ENCODE assay signal across 16 cellular contexts in genomic region chr11:96147186-96147585, GRCh38.
"Had no signal": no experiment of that assay in that cellular context is flagged by ENCODE, and none has a peak within 500 bp of the region (broad histone marks: within the 10 kb centered on the region; RNA-seq: fewer than 3 reads in every experiment).

No MANE protein-coding gene starts in this region.

- H3K9me3 Mint-ChIP-seq: activated CD4-positive, alpha-beta memory T cell treated with anti-CD3 and anti-CD28 coated beads for 36 hours; activated T-helper 1 cell treated with anti-CD3 and anti-CD28 coated beads, Interleukin-12 subunit alpha, Interleukin-12 subunit beta, Interleukin-2, Interleukin-4 antibody, amounts not matched to agents 30 ng/mL and 10 ng/mL and 1 ng/mL, durations not matched to agents 14 hours and 24 hours and 36 hours; brain; natural killer cell treated with Interleukin-12 subunit alpha and Interleukin-12 subunit beta and Interleukin-15 and Interleukin-18, amount 100 ng/mL, for 72 hours; T-cell had no signal

- H3K4me3 Mint-ChIP-seq: activated CD4-positive, alpha-beta memory T cell treated with anti-CD3 and anti-CD28 coated beads for 36 hours; activated T-helper 1 cell treated with anti-CD3 and anti-CD28 coated beads, Interleukin-12 subunit alpha, Interleukin-12 subunit beta, Interleukin-2, Interleukin-4 antibody, amounts not matched to agents 30 ng/mL and 10 ng/mL and 1 ng/mL, durations not matched to agents 14 hours and 24 hours and 36 hours; natural killer cell treated with Interleukin-12 subunit alpha and Interleukin-12 subunit beta and Interleukin-15 and Interleukin-18, amount 100 ng/mL, for 72 hours; T-cell had no signal

- H3K4me3 ChIP-seq: dorsolateral prefrontal cortex, heart left ventricle, ovary had no signal

- H3K9me3 ChIP-seq: heart left ventricle, ovary had no signal

- H3K27ac Mint-ChIP-seq: activated CD4-positive, alpha-beta memory T cell treated with anti-CD3 and anti-CD28 coated beads for 36 hours; activated T-helper 1 cell treated with anti-CD3 and anti-CD28 coated beads, Interleukin-12 subunit alpha, Interleukin-12 subunit beta, Interleukin-2, Interleukin-4 antibody, amounts not matched to agents 30 ng/mL and 10 ng/mL and 1 ng/mL, durations not matched to agents 14 hours and 24 hours and 36 hours had no signal

- H3K27ac ChIP-seq: heart left ventricle, ovary had no signal

- H3K27me3 ChIP-seq: dorsolateral prefrontal cortex, heart left ventricle, ovary had no signal

- FAIRE-seq: frontal cortex, islet of Langerhans, urothelium cell line had no signal

- ATAC-seq: heart left ventricle; left lobe of liver; natural killer cell treated with Interleukin-12 subunit alpha and Interleukin-12 subunit beta and Interleukin-15 and Interleukin-18, amount 100 ng/mL, for 72 hours; T-cell had no signal

- DNase-seq: activated CD4-positive, alpha-beta memory T cell treated with anti-CD3 and anti-CD28 coated beads for 36 hours; activated naive CD4-positive, alpha-beta T cell; amniotic stem cell; dorsolateral prefrontal cortex; heart left ventricle; ovary; stimulated activated CD4-positive, alpha-beta T cell treated with anti-CD3 and anti-CD28 coated beads, Interleukin-4, amount 100 ng/mL, for 4 hours; T-cell; T1000 had no signal

- H3K36me3 Mint-ChIP-seq: brain; natural killer cell treated with Interleukin-12 subunit alpha and Interleukin-12 subunit beta and Interleukin-15 and Interleukin-18, amount 100 ng/mL, for 72 hours had no signal

- H3K36me3 ChIP-seq: heart left ventricle, ovary had no signal

- H3K27me3 Mint-ChIP-seq: activated CD4-positive, alpha-beta memory T cell treated with anti-CD3 and anti-CD28 coated beads for 36 hours; natural killer cell treated with Interleukin-12 subunit alpha and Interleukin-12 subunit beta and Interleukin-15 and Interleukin-18, amount 100 ng/mL, for 72 hours; T-cell had no signal
